ENCODE assay signal across 10 cellular contexts in the genomic region with DNA sequence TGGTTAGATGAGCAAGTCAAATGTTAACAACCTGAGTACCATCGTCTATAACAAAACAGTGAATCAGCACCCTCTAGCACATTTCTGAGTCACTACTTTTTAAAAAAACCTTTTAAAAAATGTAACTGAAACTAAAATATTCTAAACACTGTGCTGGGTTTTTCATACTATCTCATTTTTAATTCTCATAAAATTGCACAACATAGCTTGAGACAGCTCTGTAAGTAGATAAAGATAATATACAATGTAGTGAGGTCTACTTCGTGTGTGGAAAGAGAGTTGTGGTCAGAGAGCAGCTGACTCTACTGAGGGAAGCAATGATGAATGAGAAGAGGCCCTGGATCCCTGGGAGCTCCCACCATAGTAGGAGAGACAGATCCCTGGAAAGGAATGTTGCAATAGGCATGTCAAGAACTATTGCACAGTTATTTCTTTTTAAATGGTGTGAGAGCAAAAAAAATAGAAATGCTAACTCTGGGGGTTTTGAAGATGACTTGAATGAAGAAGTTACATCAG. TPM values are rescaled to one million over a fixed set of nuclear protein-coding genes. Genes with fewer than 3 reads are reported as not detected.
DNase-seq lines count a peak whose midpoint lies in the region; ATAC-seq, FAIRE-seq and TF ChIP-seq lines count a peak whose summit lies in the region.
"Had no signal": no experiment of that assay in that cellular context is flagged by ENCODE, and none has a peak within 500 bp of the region (broad histone marks: within the 10 kb centered on the region; RNA-seq: fewer than 3 reads in every experiment).

No MANE protein-coding gene starts in this region.

- H3K27me3 ChIP-seq in left ventricle myocardium inferior (ENCODE audit: low read depth) (no peaks in the 10 kb centered on the region), right cardiac atrium (ENCODE audit: control insufficient read depth, insufficient read depth) (no peaks in the 10 kb centered on the region)
- H3K27me3 ChIP-seq: upper lobe of left lung had no signal

- H3K4me3 ChIP-seq in left ventricle myocardium inferior = no peak overlapping the region
- H3K4me3 ChIP-seq in right cardiac atrium (ENCODE audit: low read length) = no peak overlapping the region
- H3K4me3 ChIP-seq: upper lobe of left lung had no signal

- no peak for FAIRE-seq in urothelium cell line (lab: Jason Lieb, UNC)
- FAIRE-seq: endometrium had no signal

- no peaks in the 10 kb centered on the region for H3K36me3 ChIP-seq in left ventricle myocardium inferior
- H3K36me3 ChIP-seq: upper lobe of left lung had no signal

- TF ChIP-seq CTCF in left ventricle myocardium inferior (IDR thresholded peaks at IDR 0.05; ENCODE audit: borderline replicate concordance) = no peak

- DNase-seq in Right ventricle myocardium superior (no peak), left ventricle myocardium inferior (no peak), right cardiac atrium (peak in 1 of 3 donors; percentile 24), urothelium cell line (ENCODE audit: low spot score) (peak; percentile 39)

- intact Hi-C loops in Right ventricle myocardium superior (cut with DNase I) = loop anchor here (5.0 to 10.0 kb wide), 2 partner anchors 90 to 153 kb away; no protein-coding TSS in a partner anchor
- intact Hi-C loops in left ventricle myocardium inferior (cut with micrococcal nuclease) = no loop called here
- intact Hi-C loops in right cardiac atrium (cut with DNase I) = loop anchor here in 2 of 4 donors (10.0 kb wide), 2 partner anchors 153 to 163 kb away; no protein-coding TSS in a partner anchor

- no peaks in the 10 kb centered on the region for H3K9me3 ChIP-seq in left ventricle myocardium inferior (replicated peaks)
- H3K9me3 ChIP-seq in right cardiac atrium (ENCODE audit: control insufficient read depth, low read length) = no peaks in the 10 kb centered on the region
- H3K9me3 ChIP-seq: upper lobe of left lung had no signal

- no peaks in the 10 kb centered on the region for H3K4me1 ChIP-seq in left ventricle myocardium inferior
- H3K4me1 ChIP-seq in right cardiac atrium (ENCODE audit: control insufficient read depth, insufficient read depth, low read length) = peaks cover 1% of the 10 kb centered on the region

- H3K27ac ChIP-seq in left ventricle myocardium inferior (replicated peaks) = no peak overlapping the region
- H3K27ac ChIP-seq in right cardiac atrium (ENCODE audit: low read length) = no peak overlapping the region
- H3K27ac ChIP-seq: upper lobe of left lung had no signal

- ATAC-seq in Right ventricle myocardium superior (ENCODE audit: poor library complexity) (peak; percentile 51), SK-N-SH treated with all-trans-retinoic acid at 6 μM for 48 hours (peak; percentile 73), right cardiac atrium (peak; percentile 55 to 76), GM21360 (IDR thresholded peaks at IDR 0.05; ENCODE audit: unreplicated experiment) (no peak), HG02623 (IDR thresholded peaks at IDR 0.05; ENCODE audit: unreplicated experiment) (no peak), GM18520 (IDR thresholded peaks at IDR 0.05; ENCODE audit: unreplicated experiment) (no peak)

- 16% methylated on average over 2 of the region's 2 CpGs for WGBS in right cardiac atrium

TF ChIP-seq in SK-N-SH treated with all-trans-retinoic acid at 6 μM for 48 hours, 23 proteins besides CTCF, POLR2A, EP300 and RAD21:
- TF ChIP-seq TOX (CRISPR knock-in tag; IDR thresholded peaks at IDR 0.05; ENCODE audit: borderline replicate concordance) = no peak
- no peak for TF ChIP-seq TSHZ2 (CRISPR knock-in tag; IDR thresholded peaks at IDR 0.05)
- TF ChIP-seq ZFP30 (CRISPR knock-in tag; IDR thresholded peaks at IDR 0.05) = no peak
- no peak for TF ChIP-seq CREB5 (CRISPR knock-in tag; IDR thresholded peaks at IDR 0.05; ENCODE audit: low read depth)
- no peak for TF ChIP-seq ZFP3 (CRISPR knock-in tag; IDR thresholded peaks at IDR 0.05)
- no peak for TF ChIP-seq ZNF70 (CRISPR knock-in tag; IDR thresholded peaks at IDR 0.05)
- no peak for TF ChIP-seq RARB (CRISPR knock-in tag; IDR thresholded peaks at IDR 0.05)
- TF ChIP-seq, protein P1, sequence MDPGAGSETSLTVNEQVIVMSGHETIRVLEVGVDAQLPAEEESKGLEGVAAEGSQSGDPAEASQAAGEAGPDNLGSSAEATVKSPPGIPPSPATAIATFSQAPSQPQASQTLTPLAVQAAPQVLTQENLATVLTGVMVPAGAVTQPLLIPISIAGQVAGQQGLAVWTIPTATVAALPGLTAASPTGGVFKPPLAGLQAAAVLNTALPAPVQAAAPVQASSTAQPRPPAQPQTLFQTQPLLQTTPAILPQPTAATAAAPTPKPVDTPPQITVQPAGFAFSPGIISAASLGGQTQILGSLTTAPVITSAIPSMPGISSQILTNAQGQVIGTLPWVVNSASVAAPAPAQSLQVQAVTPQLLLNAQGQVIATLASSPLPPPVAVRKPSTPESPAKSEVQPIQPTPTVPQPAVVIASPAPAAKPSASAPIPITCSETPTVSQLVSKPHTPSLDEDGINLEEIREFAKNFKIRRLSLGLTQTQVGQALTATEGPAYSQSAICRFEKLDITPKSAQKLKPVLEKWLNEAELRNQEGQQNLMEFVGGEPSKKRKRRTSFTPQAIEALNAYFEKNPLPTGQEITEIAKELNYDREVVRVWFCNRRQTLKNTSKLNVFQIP (CRISPR knock-in tag; IDR thresholded peaks at IDR 0.05; ENCODE audit: borderline replicate concordance, low read depth) = no peak
- no peak for TF ChIP-seq ZNF8 (CRISPR knock-in tag; IDR thresholded peaks at IDR 0.05)
- no peak for TF ChIP-seq ARNTL (CRISPR knock-in tag; IDR thresholded peaks at IDR 0.05; ENCODE audit: borderline replicate concordance, low read depth)
- TF ChIP-seq ESRRG (CRISPR knock-in tag; IDR thresholded peaks at IDR 0.05) = no peak
- no peak for TF ChIP-seq ISL1 (CRISPR knock-in tag; IDR thresholded peaks at IDR 0.05)
- TF ChIP-seq ZC3H10 (CRISPR knock-in tag; IDR thresholded peaks at IDR 0.05) = no peak
- TF ChIP-seq CSDC2 (CRISPR knock-in tag; IDR thresholded peaks at IDR 0.05) = no peak
- TF ChIP-seq SNAI2 (CRISPR knock-in tag; IDR thresholded peaks at IDR 0.05) = no peak

RNA-seq across cellular contexts. Expression of gene CALHM6, which starts 13.6 kb away (rescaled TPM):
- 1.4 TPM for total RNA-seq in Right ventricle myocardium superior
- 1.7 TPM for total RNA-seq in left ventricle myocardium inferior
- total RNA-seq in right cardiac atrium = 1 to 10 TPM; 3.0 to 4.8 (median 3.8) TPM
- 5.9 TPM for polyA plus RNA-seq in right cardiac atrium

Comparison
In these comparisons a context has a peak if more than half of its experiments do, and no peak if none do; other contexts are left out.
1. ATAC-seq: peak in Right ventricle myocardium superior (single experiment), SK-N-SH treated with all-trans-retinoic acid at 6 μM for 48 hours (single experiment) and right cardiac atrium (2 of 2); none in GM21360 (single experiment), HG02623 (single experiment) and GM18520 (single experiment).